ENCODE assay signal across 1 cellular context in the genomic region with DNA sequence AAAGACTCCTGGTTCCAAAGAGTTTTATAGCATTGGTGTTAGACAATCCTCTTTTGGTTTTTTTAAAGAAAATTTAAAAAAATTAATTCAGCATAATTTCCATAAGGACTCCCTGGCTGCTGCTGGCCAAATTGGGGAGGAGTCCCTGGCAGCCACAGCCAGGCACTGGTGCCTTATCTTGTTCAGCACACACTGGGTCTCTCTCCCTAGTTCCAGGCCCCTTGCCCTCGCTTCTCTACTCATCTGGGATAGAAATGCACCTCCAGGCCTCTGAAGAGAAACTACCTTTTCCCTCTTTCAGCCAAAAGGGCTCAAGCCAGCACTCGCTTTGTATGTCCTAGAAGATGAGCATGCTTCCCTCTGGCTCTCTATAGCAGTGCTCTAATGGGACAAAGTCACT.
TF ChIP-seq lines count a peak whose summit lies in the region.

No MANE protein-coding gene starts in this region.

TF ChIP-seq in HepG2, 621 proteins besides CTCF, POLR2A, EP300 and RAD21:
- no peak for TF ChIP-seq ZNF274 (CRISPR knock-in tag; IDR thresholded peaks at IDR 0.05)
- no peak for TF ChIP-seq GATAD2A (CRISPR knock-in tag; IDR thresholded peaks at IDR 0.05)
- no peak for TF ChIP-seq ZFX (CRISPR knock-in tag; IDR thresholded peaks at IDR 0.05; ENCODE audit: low read depth)
- no peak for TF ChIP-seq SRF (IDR thresholded peaks at IDR 0.05; ENCODE audit: low read depth, low read length)
- no peak for TF ChIP-seq ZNF652 (CRISPR knock-in tag; IDR thresholded peaks at IDR 0.05; ENCODE audit: borderline replicate concordance, low read depth)
- TF ChIP-seq, protein P1, sequence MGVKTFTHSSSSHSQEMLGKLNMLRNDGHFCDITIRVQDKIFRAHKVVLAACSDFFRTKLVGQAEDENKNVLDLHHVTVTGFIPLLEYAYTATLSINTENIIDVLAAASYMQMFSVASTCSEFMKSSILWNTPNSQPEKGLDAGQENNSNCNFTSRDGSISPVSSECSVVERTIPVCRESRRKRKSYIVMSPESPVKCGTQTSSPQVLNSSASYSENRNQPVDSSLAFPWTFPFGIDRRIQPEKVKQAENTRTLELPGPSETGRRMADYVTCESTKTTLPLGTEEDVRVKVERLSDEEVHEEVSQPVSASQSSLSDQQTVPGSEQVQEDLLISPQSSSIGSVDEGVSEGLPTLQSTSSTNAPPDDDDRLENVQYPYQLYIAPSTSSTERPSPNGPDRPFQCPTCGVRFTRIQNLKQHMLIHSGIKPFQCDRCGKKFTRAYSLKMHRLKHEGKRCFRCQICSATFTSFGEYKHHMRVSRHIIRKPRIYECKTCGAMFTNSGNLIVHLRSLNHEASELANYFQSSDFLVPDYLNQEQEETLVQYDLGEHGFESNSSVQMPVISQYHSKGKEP (CRISPR knock-in tag; IDR thresholded peaks at IDR 0.05): no peak
- TF ChIP-seq ZNF3 (CRISPR knock-in tag; IDR thresholded peaks at IDR 0.05): no peak
- TF ChIP-seq SAFB2 (CRISPR knock-in tag; IDR thresholded peaks at IDR 0.05; ENCODE audit: borderline replicate concordance, low read depth): no peak
- no peak for TF ChIP-seq ELF4 (CRISPR knock-in tag; IDR thresholded peaks at IDR 0.05; ENCODE audit: borderline replicate concordance)
- TF ChIP-seq, protein P2, sequence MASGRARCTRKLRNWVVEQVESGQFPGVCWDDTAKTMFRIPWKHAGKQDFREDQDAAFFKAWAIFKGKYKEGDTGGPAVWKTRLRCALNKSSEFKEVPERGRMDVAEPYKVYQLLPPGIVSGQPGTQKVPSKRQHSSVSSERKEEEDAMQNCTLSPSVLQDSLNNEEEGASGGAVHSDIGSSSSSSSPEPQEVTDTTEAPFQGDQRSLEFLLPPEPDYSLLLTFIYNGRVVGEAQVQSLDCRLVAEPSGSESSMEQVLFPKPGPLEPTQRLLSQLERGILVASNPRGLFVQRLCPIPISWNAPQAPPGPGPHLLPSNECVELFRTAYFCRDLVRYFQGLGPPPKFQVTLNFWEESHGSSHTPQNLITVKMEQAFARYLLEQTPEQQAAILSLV (CRISPR knock-in tag; IDR thresholded peaks at IDR 0.05; ENCODE audit: borderline replicate concordance): no peak
